Comparison of ENCODE assay signal across 24 cellular contexts in genomic region chr1:43439121-43439581, GRCh38. TPM values are rescaled to one million over a fixed set of nuclear protein-coding genes. Genes with fewer than 3 reads are reported as not detected.
DNase-seq lines count a peak whose midpoint lies in the region; TF ChIP-seq lines count a peak whose summit lies in the region.
"Had no signal": no experiment of that assay in that cellular context is flagged by ENCODE, and none has a peak within 500 bp of the region (broad histone marks: within the 10 kb centered on the region; RNA-seq: fewer than 3 reads in every experiment).

No MANE protein-coding gene starts in this region.

- WGBS in sigmoid colon, 2 donors: 88 to 94% methylated on average over 8 of the region's 8 CpGs

- intact Hi-C loops in sigmoid colon (cut with DNase I): no loop called here

- TF ChIP-seq EP300 in sigmoid colon (IDR thresholded peaks at IDR 0.05): no peak

- TF ChIP-seq POLR2A in sigmoid colon (IDR thresholded peaks at IDR 0.05): no peak

- no peak overlapping the region for H3K4me3 ChIP-seq in H7 (ENCODE audit: insufficient read depth, low read depth, low read length)
- no peak overlapping the region for H3K4me3 ChIP-seq in sigmoid colon
- H3K4me3 ChIP-seq: ascending aorta, cardiac muscle cell, esophagus muscularis mucosa, GM23248, lower lobe of right lung, SJSA1 had no signal

- peaks cover 14% of the 10 kb centered on the region for H3K36me3 ChIP-seq in H7 (replicated peaks; ENCODE audit: control insufficient read depth, insufficient read depth, low read length)
- H3K36me3 ChIP-seq in sigmoid colon: peaks cover 27 to 83% (median 41%) of the 10 kb centered on the region in 4 donors

- peak; percentile 17 for DNase-seq in activated CD4-positive, CD25-positive, alpha-beta regulatory T cell treated with anti-CD3 and anti-CD28 coated beads, Interleukin-2, amount 50 U/mL, for 72 hours
- no peak for DNase-seq in activated CD4-positive, CD25-positive, alpha-beta regulatory T cell (lab: John Stamatoyannopoulos, UW)
- DNase-seq in H7 (peak; percentile 20), islet precursor cell (peak; percentile 51), sigmoid colon (peak; percentile 55), inferior parietal cortex (ENCODE audit: extremely low spot score) (no peak), DMS 273 treated with DMSO at 0.1 percent for 48 hours (lab: John Stamatoyannopoulos, UW) (no peak), NCI-H1048 (lab: John Stamatoyannopoulos, UW) (no peak)
- DNase-seq: activated CD4-positive, alpha-beta T cell treated with anti-CD3 and anti-CD28 coated beads, Interleukin-2, amount 50 U/mL, for 1 hour; CD4-positive, CD25-positive, alpha-beta regulatory T cell; EL; foreskin keratinocyte; GM23248; lower lobe of right lung; natural killer cell; NCI-H146; NCI-H446; small intestine; T-helper 9 cell had no signal

- H3K27me3 ChIP-seq in H7 (ENCODE audit: control insufficient read depth, insufficient read depth, low read length) (no peaks in the 10 kb centered on the region), sigmoid colon (no peaks in the 10 kb centered on the region)
- H3K27me3 ChIP-seq: ascending aorta, cardiac muscle cell, esophagus muscularis mucosa, foreskin keratinocyte, SJSA1 had no signal

- no peak overlapping the region for H3K27ac ChIP-seq in sigmoid colon
- H3K27ac ChIP-seq: ascending aorta, cardiac muscle cell, esophagus muscularis mucosa, foreskin keratinocyte, GM23248, lower lobe of right lung, SJSA1, VCaP had no signal

- H3K9me3 ChIP-seq in sigmoid colon: no peaks in the 10 kb centered on the region
- H3K9me3 ChIP-seq: ascending aorta, esophagus muscularis mucosa, lower lobe of right lung, SJSA1 had no signal

- peaks cover 0 to 20% (median 14%) of the 10 kb centered on the region in 4 donors for H3K4me1 ChIP-seq in sigmoid colon
- H3K4me1 ChIP-seq: ascending aorta, foreskin keratinocyte, SJSA1 had no signal

- no peak for TF ChIP-seq CTCF in sigmoid colon (IDR thresholded peaks at IDR 0.05)

RNA-seq across cellular contexts. Expression of gene HYI, which starts 14.6 kb away (rescaled TPM):
- total RNA-seq in H7 (2014; rRNA removed; shearing (Covaris generic)): 29.4 and 42.5 TPM in 2 replicates
- total RNA-seq in sigmoid colon: 100 to 1,000 TPM in 1 of 4 donors, 10 to 100 TPM in 3; 65.8 to 104 (median 78.7) TPM
- polyA plus RNA-seq in sigmoid colon: 10 to 100 TPM; 40.4 to 72.8 (median 55.9) TPM

RNA-seq across cellular contexts. Expression of gene SZT2, which starts 49.5 kb away (rescaled TPM):
- total RNA-seq in H7 (2014; rRNA removed; shearing (Covaris generic)): 12.2 and 19.0 TPM in 2 replicates
- 10 to 100 TPM; 19.1 to 47.4 (median 25.2) TPM for total RNA-seq in sigmoid colon
- 10 to 100 TPM in 1 of 3 donors, 1 to 10 TPM in 2; 4.6 to 39.2 (median 4.8) TPM for polyA plus RNA-seq in sigmoid colon

RNA-seq across cellular contexts. Expression of gene MED8, which starts 49.6 kb away (rescaled TPM):
- 37.6 and 41.2 TPM in 2 replicates for total RNA-seq in H7 (2014; rRNA removed; shearing (Covaris generic))
- 10 to 100 TPM; 25.3 to 33.4 (median 29.6) TPM for total RNA-seq in sigmoid colon
- polyA plus RNA-seq in sigmoid colon: 10 to 100 TPM; 34.2 to 43.9 (median 36.6) TPM

Comparison
In these comparisons a context has a peak if more than half of its experiments do, and no peak if none do; other contexts are left out.
1. DNase-seq: peak in activated CD4-positive, CD25-positive, alpha-beta regulatory T cell treated with anti-CD3 and anti-CD28 coated beads, Interleukin-2, amount 50 U/mL, for 72 hours (single experiment), H7 (single experiment), islet precursor cell (single experiment) and sigmoid colon (single experiment); none in activated CD4-positive, CD25-positive, alpha-beta regulatory T cell (0 of 4), inferior parietal cortex (single experiment), DMS 273 treated with DMSO at 0.1 percent for 48 hours (single experiment) and NCI-H1048 (single experiment).